13 cellular contexts compared by ENCODE assay signal in genomic region chr21:33974513-33975468, GRCh38. TPM values are rescaled to one million over a fixed set of nuclear protein-coding genes. Genes with fewer than 3 reads are reported as not detected.
DNase-seq lines count a peak whose midpoint lies in the region; ATAC-seq, FAIRE-seq and TF ChIP-seq lines count a peak whose summit lies in the region.
"Had no signal": no experiment of that assay in that cellular context is flagged by ENCODE, and none has a peak within 500 bp of the region (broad histone marks: within the 10 kb centered on the region; RNA-seq: fewer than 3 reads in every experiment).

No MANE protein-coding gene starts in this region.

- CTCF ChIA-PET in activated CD4-positive, alpha-beta T cell treated with anti-CD3 and anti-CD28 coated beads for 36 hours (lab: Charles Lee) = interaction anchor here (0.7 to 4.2 kb wide), 7 partner anchors 18 to 78 kb away, joined by 3 to 24 read pairs (median 4); no protein-coding TSS in a partner anchor
- CTCF ChIA-PET in mammary epithelial cell (lab: Charles Lee; ENCODE audit: low non-redundant PET) = no interaction called here

- BruUV-seq in mammary epithelial cell (replicated peaks; lab: Mats Ljungman, UMichigan) = no TSS peak

- intact Hi-C loops in activated CD4-positive, alpha-beta T cell treated with anti-CD3 and anti-CD28 coated beads for 36 hours (cut with DNase I, micrococcal nuclease) = loop anchor here (1.0 to 10.0 kb wide), 6 partner anchors 43 to 640 kb away; partner anchors contain the start of gene RCAN1 (in 1 of the 2)
- intact Hi-C loops in mammary epithelial cell (cut with micrococcal nuclease) = loop anchor here (5.0 kb wide), 3 partner anchors 63 to 228 kb away; no protein-coding TSS in a partner anchor
- intact Hi-C loops in tibial artery (cut with DNase I; ENCODE audit: low total_unique reads) = no loop called here

- H3K79me2 ChIP-seq in OCI-LY1 (ENCODE audit: insufficient read depth, low read length) (no peaks in the 10 kb centered on the region), mammary epithelial cell (ENCODE audit: insufficient read depth, low read length) (no peaks in the 10 kb centered on the region)

- ATAC-seq in activated CD4-positive, alpha-beta T cell treated with anti-CD3 and anti-CD28 coated beads for 36 hours = peak; percentile 38

- H3K9me3 ChIP-seq in OCI-LY1 (ENCODE audit: low read length) (no peaks in the 10 kb centered on the region), mammary epithelial cell (replicated peaks; ENCODE audit: insufficient read depth, low read length) (no peaks in the 10 kb centered on the region), skeletal muscle tissue (ENCODE audit: control insufficient read depth in 3 of 3, low read length in 3 of 3) (no peaks in the 10 kb centered on the region), tibial artery (no peaks in the 10 kb centered on the region)
- H3K9me3 ChIP-seq: stomach had no signal

- no peak for FAIRE-seq in D721Med (lab: Jason Lieb, UNC)

- peaks cover 10% of the 10 kb centered on the region for H3K36me3 Mint-ChIP-seq in activated CD4-positive, alpha-beta T cell treated with anti-CD3 and anti-CD28 coated beads for 36 hours (ENCODE audit: low read depth)

- H3K27ac ChIP-seq in OCI-LY1 (ENCODE audit: low read depth, low read length, poor library complexity, severe bottlenecking) (peak overlapping the region; percentile 97), mammary epithelial cell (ENCODE audit: insufficient read depth, low read depth, low read length) (peak overlapping the region; percentile 98), skeletal muscle tissue (ENCODE audit: low read depth, low read length) (peak overlapping the region; percentile 88), tibial artery (peak overlapping the region in 1 of 2 donors; percentile 60)

- H3K4me1 ChIP-seq in OCI-LY1 (ENCODE audit: insufficient read depth, low read length, severe bottlenecking) (peaks cover 58% of the 10 kb centered on the region), mammary epithelial cell (ENCODE audit: insufficient read depth, low read length) (peaks cover 41% of the 10 kb centered on the region), skeletal muscle tissue (ENCODE audit: control insufficient read depth in 3 of 3, insufficient read depth in 3 of 3, low read length in 3 of 3) (peaks cover 17 to 33% (median 20%) of the 10 kb centered on the region in 3 donors), tibial artery (peaks cover 0 to 35% (median 9%) of the 10 kb centered on the region in 4 donors)

- H2AFZ ChIP-seq in OCI-LY1 (ENCODE audit: low read length) (peak overlapping the region; percentile 1; the same call in 1 of the 2 replicates), mammary epithelial cell (ENCODE audit: low read depth, low read length) (no peak overlapping the region)

- no peaks in the 10 kb centered on the region for H3F3A ChIP-seq in OCI-LY1 (ENCODE audit: insufficient read depth, low read length)

- dilution Hi-C loops in mammary epithelial cell (cut with HindIII; ENCODE audit: low sequenced_read_pairs) = loop anchor here (5.0 kb wide), 1 partner anchor 43 kb away; no protein-coding TSS in a partner anchor

- no peaks in the 10 kb centered on the region for H3K36me3 ChIP-seq in OCI-LY1 (ENCODE audit: insufficient read depth, low read length)
- H3K36me3 ChIP-seq in mammary epithelial cell (ENCODE audit: insufficient read depth, low read length) = no peaks in the 10 kb centered on the region
- no peaks in the 10 kb centered on the region for H3K36me3 ChIP-seq in skeletal muscle tissue (ENCODE audit: control insufficient read depth in 3 of 3, insufficient read depth in 3 of 3, low read length in 3 of 3)
- no peaks in the 10 kb centered on the region for H3K36me3 ChIP-seq in tibial artery
- H3K36me3 ChIP-seq: stomach had no signal

- H4K20me1 ChIP-seq in OCI-LY1 (ENCODE audit: insufficient read depth, low read length) = no peaks in the 10 kb centered on the region
- H4K20me1 ChIP-seq in mammary epithelial cell (ENCODE audit: insufficient read depth, low read length) = no peaks in the 10 kb centered on the region

- POLR2A ChIA-PET in activated CD4-positive, alpha-beta T cell treated with anti-CD3 and anti-CD28 coated beads for 36 hours (lab: Charles Lee) = interaction anchor here (0.8 to 3.5 kb wide), 3 partner anchors 12 to 26 kb away, joined by 3 to 104 read pairs (median 17); no protein-coding TSS in a partner anchor

- H3K27me3 ChIP-seq in OCI-LY1 (ENCODE audit: insufficient read depth, low read length) (no peaks in the 10 kb centered on the region), mammary epithelial cell (ENCODE audit: insufficient read depth, low read length) (no peaks in the 10 kb centered on the region), skeletal muscle tissue (ENCODE audit: control insufficient read depth in 3 of 3, insufficient read depth in 3 of 3, low read length in 3 of 3) (no peaks in the 10 kb centered on the region), tibial artery (no peaks in the 10 kb centered on the region)
- H3K27me3 ChIP-seq: stomach had no signal

- TF ChIP-seq CTCF in OCI-LY1 (IDR thresholded peaks at IDR 0.05; ENCODE audit: low read length) = no peak
- TF ChIP-seq CTCF in mammary epithelial cell (conservative IDR thresholded peaks at IDR 0.05 in 1 of 2, IDR thresholded peaks at IDR 0.05 in 1 of 2; ENCODE audit: extremely low read depth in 1 of 2, insufficient read depth in 1 of 2, low read depth in 1 of 2, low read length in 2 of 2) = no peak
- TF ChIP-seq CTCF in D721Med (IDR thresholded peaks at IDR 0.05; ENCODE audit: insufficient read depth, missing control alignments) = no peak
- no peak for TF ChIP-seq CTCF in tibial artery (IDR thresholded peaks at IDR 0.05)

- H3K9me3 Mint-ChIP-seq in activated CD4-positive, alpha-beta T cell treated with anti-CD3 and anti-CD28 coated beads for 36 hours (ENCODE audit: low read depth) = no peaks in the 10 kb centered on the region

- peak overlapping the region; percentile 96 for H3K27ac Mint-ChIP-seq in activated CD4-positive, alpha-beta T cell treated with anti-CD3 and anti-CD28 coated beads for 36 hours

- H3K4me1 Mint-ChIP-seq in activated CD4-positive, alpha-beta T cell treated with anti-CD3 and anti-CD28 coated beads for 36 hours = peaks cover 63% of the 10 kb centered on the region

- no peaks in the 10 kb centered on the region for H3K27me3 Mint-ChIP-seq in activated CD4-positive, alpha-beta T cell treated with anti-CD3 and anti-CD28 coated beads for 36 hours

- H3K4me2 ChIP-seq in OCI-LY1 (ENCODE audit: low read length) (peak overlapping the region; percentile 60; the same call in 1 of the 2 replicates), mammary epithelial cell (ENCODE audit: insufficient read depth, low read depth, low read length) (peak overlapping the region; percentile 75)

- 95% methylated on average over 6 of the region's 9 CpGs for WGBS in mammary epithelial cell (ENCODE audit: low coverage, missing lambda C conversion rate)

- H3K4me3 ChIP-seq in OCI-LY1 (ENCODE audit: low read depth, low read length, poor library complexity, severe bottlenecking) (no peak overlapping the region), mammary epithelial cell (replicated peaks in 1 of 3; ENCODE audit: insufficient read depth in 1 of 3, low read depth in 2 of 3, low read length in 3 of 3) (no peak overlapping the region), skeletal muscle tissue (ENCODE audit: low read length in 3 of 3) (no peak overlapping the region), tibial artery (no peak overlapping the region)
- H3K4me3 ChIP-seq: stomach had no signal

- H3K4me3 Mint-ChIP-seq in activated CD4-positive, alpha-beta T cell treated with anti-CD3 and anti-CD28 coated beads for 36 hours = peak overlapping the region; percentile 68

- H3K9me2 ChIP-seq in OCI-LY1 (ENCODE audit: low read depth, low read length) = no peaks in the 10 kb centered on the region

- in situ Hi-C loops in mammary epithelial cell (cut with MboI; ENCODE audit: low sequenced_read_pairs in 2 of 2) = no loop called here

- H3K9ac ChIP-seq in OCI-LY1 (ENCODE audit: low read length) = peak overlapping the region; percentile 19; the same call in 1 of the 2 replicates
- peak overlapping the region; percentile 15 for H3K9ac ChIP-seq in mammary epithelial cell (ENCODE audit: insufficient read depth, low read length)
- no peak overlapping the region for H3K9ac ChIP-seq in skeletal muscle tissue (ENCODE audit: low read depth in 1 of 3, low read length in 3 of 3)

- DNase-seq in activated CD4-positive, alpha-beta T cell treated with anti-CD3 and anti-CD28 coated beads for 36 hours = no peak
- no peak for DNase-seq in activated CD4-positive, alpha-beta T cell treated with anti-CD3 and anti-CD28 coated beads for 48 hours
- DNase-seq in mammary epithelial cell = no peak
- no peak for DNase-seq in UCSD-AML1 (lab: John Stamatoyannopoulos, UW; ENCODE audit: unreplicated experiment)
- DNase-seq in D721Med (ENCODE audit: insufficient read length, low spot score) = no peak
- DNase-seq in tibial artery = no peak
- DNase-seq: activated gamma-delta T cell, GOT3, hypothalamus, NCI-H510A, stomach had no signal

RNA-seq across cellular contexts. Expression of gene ATP5PO, which starts 59.2 kb away (rescaled TPM):
- 100 to 1,000 TPM; 177 to 238 TPM for total RNA-seq in activated CD4-positive, alpha-beta T cell treated with anti-CD3 and anti-CD28 coated beads for 36 hours
- total RNA-seq in mammary epithelial cell = 100 to 1,000 TPM in 1 of 2 donors, 10 to 100 TPM in 1; 84.7 to 157 TPM
- 218 TPM for polyA plus RNA-seq in mammary epithelial cell
- 150 TPM for polyA minus RNA-seq in mammary epithelial cell
- total RNA-seq in skeletal muscle tissue = 258 TPM

Comparison
In these comparisons a context has a peak if more than half of its experiments do, and no peak if none do; other contexts are left out.
1. H3K9ac ChIP-seq: peak in OCI-LY1 (single experiment) and mammary epithelial cell (single experiment); none in skeletal muscle tissue (0 of 3).